In the genomic region with DNA sequence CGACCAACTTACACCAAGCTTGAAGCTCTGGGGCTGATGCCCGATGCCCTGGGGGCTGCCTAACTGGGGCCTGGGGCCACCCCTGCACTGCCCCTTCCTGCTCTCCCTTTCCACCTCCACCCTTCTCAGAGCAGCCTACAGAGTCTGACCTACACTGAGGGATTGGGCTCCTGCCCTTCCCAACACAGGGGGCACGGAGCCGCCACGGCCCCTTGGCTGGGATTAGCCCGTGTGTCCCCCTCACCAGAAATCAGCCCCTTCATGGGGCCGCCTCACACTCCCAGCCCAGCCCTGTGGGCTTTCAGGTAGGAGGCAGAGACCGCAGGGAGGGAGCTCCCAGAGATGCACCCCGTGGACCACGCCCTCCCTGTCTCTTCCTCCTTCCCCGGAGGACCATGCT, we compare ENCODE assay signal across 22 cellular contexts.
"Had no signal": no experiment of that assay in that cellular context is flagged by ENCODE, and none has a peak within 500 bp of the region (broad histone marks: within the 10 kb centered on the region; RNA-seq: fewer than 3 reads in every experiment).

No MANE protein-coding gene starts in this region.

- H3K27me3 ChIP-seq: adrenal gland, MG63, SJSA1 had no signal

- ATAC-seq: activated T-cell treated with anti-CD3 and anti-CD28 coated beads, Interleukin-2, amount 50 U/mL, for 4 hours; T-helper 17 cell had no signal

- DNase-seq: activated B cell treated with CpG ODN at 0.5 μM for 24 hours; activated CD4-positive, alpha-beta T cell treated with anti-CD3 and anti-CD28 coated beads for 1 hour; activated CD8-positive, alpha-beta memory T cell treated with anti-CD3 and anti-CD28 coated beads for 24 hours; activated gamma-delta T cell treated with Interleukin-2 at 50 U/mL for 16 hours; activated naive CD4-positive, alpha-beta T cell treated with anti-CD3 and anti-CD28 coated beads, Interleukin-2, amount 10 ng/mL, durations not matched to agents 7 days and 5 days; activated naive CD8-positive, alpha-beta T cell treated with anti-CD3 and anti-CD28 coated beads, Interleukin-2, amount 10 ng/mL, durations not matched to agents 7 days and 5 days; activated T-cell treated with anti-CD3 and anti-CD28 coated beads, Interleukin-2, amount 50 U/mL, for 4 hours; anterior cingulate cortex; cerebellar nuclear complex; MG63; MV-4-11; NCI-H1105; NCI-H1436 treated with DMSO at 0.1 percent for 48 hours; NCI-H187; NCI-H2081; NCI-H510A treated with DMSO at 0.1 percent for 48 hours; T-helper 17 cell; T-helper 9 cell had no signal

- FAIRE-seq: RCC 7860 had no signal

- H3K4me1 ChIP-seq: adrenal gland, SJSA1 had no signal

- H3K36me3 ChIP-seq: adrenal gland, MG63, SJSA1 had no signal

- H3K4me2 ChIP-seq: KMS-11 had no signal

- H3K9me3 ChIP-seq: adrenal gland, MG63, SJSA1 had no signal

- H3K4me3 ChIP-seq: adrenal gland, MG63, SJSA1 had no signal

- H3K27ac ChIP-seq: adrenal gland, KMS-11, SJSA1 had no signal

- H3K9ac ChIP-seq: KMS-11 had no signal
